Comparison of ENCODE assay signal across 11 cellular contexts in genomic region chr5:149408252-149409099, GRCh38. TPM values are rescaled to one million over a fixed set of nuclear protein-coding genes. Genes with fewer than 3 reads are reported as not detected.
DNase-seq lines count a peak whose midpoint lies in the region; ATAC-seq and TF ChIP-seq lines count a peak whose summit lies in the region.
"Had no signal": no experiment of that assay in that cellular context is flagged by ENCODE, and none has a peak within 500 bp of the region (broad histone marks: within the 10 kb centered on the region; RNA-seq: fewer than 3 reads in every experiment).

No MANE protein-coding gene starts in this region.

- H2BK15ac ChIP-seq in mesendoderm (replicated peaks; ENCODE audit: low read depth): no peak overlapping the region

- no peak for DNase-seq in HFF-Myc (ENCODE audit: extremely low read depth, low read depth)
- peak; percentile 55 for DNase-seq in coronary artery (ENCODE audit: low spot score)
- DNase-seq in mesendoderm: no peak
- DNase-seq in SHP77 treated with DMSO at 0.1 percent for 48 hours (lab: John Stamatoyannopoulos, UW): no peak
- DNase-seq in NK-92 (lab: John Stamatoyannopoulos, UW; ENCODE audit: unreplicated experiment): no peak
- DNase-seq in SHP77 (lab: John Stamatoyannopoulos, UW): no peak
- DNase-seq: activated CD4-positive, alpha-beta memory T cell treated with anti-CD3 and anti-CD28 coated beads, Interleukin-2, amount 10 ng/mL, durations not matched to agents 7 days and 5 days; CD4-positive, CD25-positive, alpha-beta regulatory T cell; head of caudate nucleus had no signal

- H3K9ac ChIP-seq in mesendoderm (ENCODE audit: low read length) (no peak overlapping the region), stomach smooth muscle (ENCODE audit: low read length in 2 of 2) (peak overlapping the region; percentile 100)

- no CpG with 5 or more reads among the region's 12 CpGs for WGBS in mesendoderm (ENCODE audit: extremely low coverage, insufficient coverage, low lambda C conversion rate)

- no peaks in the 10 kb centered on the region for H3K27me3 ChIP-seq in mesendoderm (ENCODE audit: insufficient read depth, low read length, poor library complexity)
- H3K27me3 ChIP-seq in stomach smooth muscle (ENCODE audit: control insufficient read depth in 1 of 2, insufficient read depth in 2 of 2, low read length in 2 of 2): no peaks in the 10 kb centered on the region

- no peak overlapping the region for H3K4ac ChIP-seq in mesendoderm (ENCODE audit: low read depth, low read length)

- TF ChIP-seq CTCF in HFF-Myc (IDR thresholded peaks at IDR 0.05; ENCODE audit: low read depth, low read length, missing control alignments): no peak
- TF ChIP-seq CTCF in coronary artery (IDR thresholded peaks at IDR 0.05): no peak

- H3K4me3 ChIP-seq in HFF-Myc (replicated peaks; ENCODE audit: low read depth, low read length) (peak overlapping the region; percentile 64), coronary artery (peak overlapping the region; percentile 85), mesendoderm (ENCODE audit: low read length) (no peak overlapping the region), stomach smooth muscle (ENCODE audit: low read length in 2 of 2) (peak overlapping the region; percentile 93 to 100)

- no peak overlapping the region for H2BK120ac ChIP-seq in mesendoderm (ENCODE audit: low read depth, low read length)

- H3K79me1 ChIP-seq in mesendoderm (ENCODE audit: low read length): no peaks in the 10 kb centered on the region

- no peak overlapping the region for H4K5ac ChIP-seq in mesendoderm (ENCODE audit: low read length)

- H3K27ac ChIP-seq in coronary artery (peak overlapping the region; percentile 94 to 95), mesendoderm (ENCODE audit: low read depth, low read length) (no peak overlapping the region), stomach smooth muscle (ENCODE audit: low read length) (peak overlapping the region; percentile 100)

- peak overlapping the region; percentile 54 for H2AK5ac ChIP-seq in mesendoderm (ENCODE audit: low read length)

- H3K23ac ChIP-seq in mesendoderm (ENCODE audit: low read length): no peak overlapping the region

- ATAC-seq in HG03175 (IDR thresholded peaks at IDR 0.05; ENCODE audit: unreplicated experiment): no peak

- H3K4me1 ChIP-seq in mesendoderm (ENCODE audit: control insufficient read depth, low read depth, low read length) (peaks cover 14% of the 10 kb centered on the region), stomach smooth muscle (ENCODE audit: control insufficient read depth, insufficient read depth, low read length) (peaks cover 51% of the 10 kb centered on the region)

- H4K8ac ChIP-seq in mesendoderm (ENCODE audit: low read depth, low read length): no peak overlapping the region

- H3K18ac ChIP-seq in mesendoderm (ENCODE audit: low read length): no peak overlapping the region

- H3K4me2 ChIP-seq in mesendoderm (ENCODE audit: low read length): no peak overlapping the region

- H3K79me2 ChIP-seq in mesendoderm (ENCODE audit: control insufficient read depth, insufficient read depth, low read length): no peaks in the 10 kb centered on the region

- H3K9me3 ChIP-seq in stomach smooth muscle (ENCODE audit: control insufficient read depth in 2 of 2, low read length in 2 of 2): no peaks in the 10 kb centered on the region

- H3K36me3 ChIP-seq in mesendoderm (ENCODE audit: control insufficient read depth, insufficient read depth, low read length): no peaks in the 10 kb centered on the region
- H3K36me3 ChIP-seq in stomach smooth muscle (ENCODE audit: control insufficient read depth in 2 of 2, insufficient read depth in 2 of 2, low read length in 2 of 2): peaks cover 60 to 61% of the 10 kb centered on the region in 2 donors

- no peak overlapping the region for H2BK5ac ChIP-seq in mesendoderm (ENCODE audit: low read length)

- H3K56ac ChIP-seq in mesendoderm (ENCODE audit: low read length): peak overlapping the region; percentile 44

RNA-seq across cellular contexts. Expression of gene IL17B, which starts 29.4 kb away (rescaled TPM):
- polyA plus RNA-seq in mesendoderm (2013, experiment 1 of 2): 0.10 TPM
- not detected for polyA plus RNA-seq in mesendoderm (2013, experiment 2 of 2)
- polyA plus RNA-seq: CD4-positive, CD25-positive, alpha-beta regulatory T cell had no signal

RNA-seq across cellular contexts. Expression of gene PCYOX1L, which starts 50.6 kb away (rescaled TPM):
- polyA plus RNA-seq in mesendoderm (2013, experiment 1 of 2): 1.6 TPM
- 1.5 TPM for polyA plus RNA-seq in mesendoderm (2013, experiment 2 of 2)
